Comparison of ENCODE assay signal across 1 cellular context in genomic region chr18:55477537-55478300, GRCh38.
TF ChIP-seq lines count a peak whose summit lies in the region.

No MANE protein-coding gene starts in this region.

TF ChIP-seq in HepG2, 621 proteins besides CTCF, POLR2A, EP300 and RAD21 (continued from another document):
- no peak for TF ChIP-seq ZFP36L2 (CRISPR knock-in tag; IDR thresholded peaks at IDR 0.05)
TF ChIP-seq in HepG2: peak in this region for 0.
